In genomic region chr4:165115301-165115700, GRCh38 we compare ENCODE assay signal across 24 cellular contexts.
"Had no signal": no experiment of that assay in that cellular context is flagged by ENCODE, and none has a peak within 500 bp of the region (broad histone marks: within the 10 kb centered on the region; RNA-seq: fewer than 3 reads in every experiment).

No MANE protein-coding gene starts in this region.

- H3K4me3 ChIP-seq: colonic mucosa, gastrocnemius medialis, lung, right lobe of liver, smooth muscle cell, suprapubic skin, transverse colon, vagina had no signal

- H3K9me3 ChIP-seq: colonic mucosa, gastrocnemius medialis, right lobe of liver, suprapubic skin, transverse colon, vagina had no signal

- ATAC-seq: gastrocnemius medialis; left lobe of liver; naive thymus-derived CD4-positive, alpha-beta T cell; right lobe of liver; stimulated activated naive CD8-positive, alpha-beta T cell treated with anti-CD3 and anti-CD28 coated beads, Interleukin-15, amount 100 ng/mL, for 72 hours had no signal

- H3K27me3 ChIP-seq: colonic mucosa, right lobe of liver, suprapubic skin, vagina had no signal

- H3K36me3 ChIP-seq: colonic mucosa, gastrocnemius medialis, right lobe of liver, suprapubic skin, transverse colon, vagina had no signal

- H3K27ac ChIP-seq: colonic mucosa, gastrocnemius medialis, right lobe of liver, suprapubic skin, transverse colon, vagina had no signal

- DNase-seq: colonic mucosa; effector CD8-positive, alpha-beta T cell; endodermal cell; erythroblast; gastrocnemius medialis; head of caudate nucleus; mesenchymal stem cell; midbrain; naive thymus-derived CD4-positive, alpha-beta T cell; nephron progenitor cell; nucleus accumbens; right lobe of liver; stimulated activated CD4-positive, alpha-beta T cell treated with anti-CD3 and anti-CD28 coated beads, Interleukin-12 subunit alpha, Interleukin-12 subunit beta, amount 100 ng/mL, for 4 hours; stimulated activated CD4-positive, alpha-beta T cell treated with anti-CD3 and anti-CD28 coated beads, Interleukin-1b, Interleukin-23, amount 100 ng/mL, for 48 hours; stimulated activated CD4-positive, alpha-beta T cell treated with anti-CD3 and anti-CD28 coated beads, Interleukin-4, amount 100 ng/mL, for 1 hour; stimulated activated CD8-positive, alpha-beta memory T cell treated with anti-CD3 and anti-CD28 coated beads, Interleukin-4, amount 100 ng/mL, for 48 hours; stimulated activated naive CD4-positive, alpha-beta T cell; stimulated activated naive CD8-positive, alpha-beta T cell treated with anti-CD3 and anti-CD28 coated beads, Interleukin-15, amount 100 ng/mL, for 72 hours; transverse colon had no signal
